Comparison of ENCODE assay signal across 1 cellular context in genomic region chr15:29942548-29942947, GRCh38.
TF ChIP-seq lines count a peak whose summit lies in the region.

No MANE protein-coding gene starts in this region.

TF ChIP-seq in GM23338, 12 proteins besides CTCF, POLR2A, EP300 and RAD21 (continued from another document):
- TF ChIP-seq ZNF462 (CRISPR knock-in tag; IDR thresholded peaks at IDR 0.05) (no peak), REST (IDR thresholded peaks at IDR 0.05; ENCODE audit: unreplicated experiment) (no peak)
